In the genomic region with DNA sequence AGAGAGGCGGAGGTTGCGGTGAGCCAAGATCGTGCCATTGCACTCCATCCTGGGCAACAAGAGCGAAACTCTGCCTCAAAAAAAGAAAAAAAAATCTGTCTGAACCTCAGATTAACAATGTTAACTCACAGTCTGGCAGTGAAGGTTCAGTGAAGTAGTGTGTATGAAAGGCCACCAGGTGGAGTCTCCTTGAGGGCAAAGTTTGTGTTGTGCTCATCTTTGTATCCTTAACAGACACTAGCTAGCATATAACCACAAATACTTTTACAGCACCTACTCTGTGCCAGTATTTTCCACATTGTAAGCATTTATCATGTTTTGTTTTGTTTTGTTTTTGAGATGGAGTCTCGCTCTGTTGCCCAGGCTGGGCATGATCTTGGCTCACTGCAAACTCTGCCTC, we compare ENCODE assay signal across 8 cellular contexts. TPM values are rescaled to one million over a fixed set of nuclear protein-coding genes. Genes with fewer than 3 reads are reported as not detected.
DNase-seq lines count a peak whose midpoint lies in the region; ATAC-seq, FAIRE-seq and TF ChIP-seq lines count a peak whose summit lies in the region.

No MANE protein-coding gene starts in this region.

- peaks cover 8% of the 10 kb centered on the region for H3K27me3 Mint-ChIP-seq in activated naive CD8-positive, alpha-beta T cell treated with anti-CD3 and anti-CD28 coated beads, Interleukin-2, amount 10 ng/mL, durations not matched to agents 7 days and 5 days
- H3K27me3 Mint-ChIP-seq in activated naive CD8-positive, alpha-beta T cell treated with anti-CD3 and anti-CD28 coated beads for 36 hours = peaks cover 4% of the 10 kb centered on the region

- no peaks in the 10 kb centered on the region for H4K20me1 ChIP-seq in OCI-LY7 (ENCODE audit: insufficient read depth, low read length)

- H3K27ac ChIP-seq in OCI-LY7 (ENCODE audit: low read depth, low read length, poor library complexity, severe bottlenecking) (no peak overlapping the region), thyroid gland (no peak overlapping the region)

- CTCF ChIA-PET in OCI-LY7 (lab: Charles Lee; ENCODE audit: unreplicated experiment) = no interaction called here

- POLR2A ChIA-PET in activated naive CD8-positive, alpha-beta T cell treated with anti-CD3 and anti-CD28 coated beads, Interleukin-2, amount 10 ng/mL, durations not matched to agents 7 days and 5 days (lab: Charles Lee) = no interaction called here
- POLR2A ChIA-PET in OCI-LY7 (lab: Charles Lee) = no interaction called here

- no TSS peak for BruUV-seq in OCI-LY7 (replicated peaks; lab: Mats Ljungman, UMichigan)

- H3K4me3 ChIP-seq in OCI-LY7 (ENCODE audit: low read depth, low read length, poor library complexity, severe bottlenecking) (no peak overlapping the region), thyroid gland (replicated peaks in 1 of 3) (no peak overlapping the region)

- H3K9me2 ChIP-seq in OCI-LY7 (ENCODE audit: insufficient read depth, low read length) = no peaks in the 10 kb centered on the region

- H3K9me3 ChIP-seq in OCI-LY7 (ENCODE audit: low read length) = no peaks in the 10 kb centered on the region
- no peaks in the 10 kb centered on the region for H3K9me3 ChIP-seq in thyroid gland

- H3K27ac Mint-ChIP-seq in activated naive CD8-positive, alpha-beta T cell treated with anti-CD3 and anti-CD28 coated beads, Interleukin-2, amount 10 ng/mL, durations not matched to agents 7 days and 5 days = no peak overlapping the region
- no peak overlapping the region for H3K27ac Mint-ChIP-seq in activated naive CD8-positive, alpha-beta T cell treated with anti-CD3 and anti-CD28 coated beads for 36 hours

- no peaks in the 10 kb centered on the region for H3K27me3 ChIP-seq in thyroid gland

- 90 to 97% methylated on average over 5 of the region's 5 CpGs for WGBS in thyroid gland, 2 donors

- H3K36me3 ChIP-seq in OCI-LY7 (ENCODE audit: insufficient read depth, low read length) (no peaks in the 10 kb centered on the region), thyroid gland (no peaks in the 10 kb centered on the region)

- no peak for FAIRE-seq in frontal cortex (lab: Jason Lieb, UNC)

- peak; percentile 76 for ATAC-seq in activated naive CD8-positive, alpha-beta T cell treated with anti-CD3 and anti-CD28 coated beads, Interleukin-2, amount 10 ng/mL, durations not matched to agents 7 days and 5 days (ENCODE audit: low read depth)
- ATAC-seq in HG02678 (IDR thresholded peaks at IDR 0.05; ENCODE audit: unreplicated experiment) = peak; percentile 72

- intact Hi-C loops in OCI-LY7 (cut with micrococcal nuclease; ENCODE audit: unreplicated experiment) = no loop called here
- intact Hi-C loops in thyroid gland (cut with DNase I) = no loop called here

- H3K4me1 Mint-ChIP-seq in activated naive CD8-positive, alpha-beta T cell treated with anti-CD3 and anti-CD28 coated beads, Interleukin-2, amount 10 ng/mL, durations not matched to agents 7 days and 5 days = no peaks in the 10 kb centered on the region
- H3K4me1 Mint-ChIP-seq in activated naive CD8-positive, alpha-beta T cell treated with anti-CD3 and anti-CD28 coated beads for 36 hours = no peaks in the 10 kb centered on the region

- H3K4me2 ChIP-seq in OCI-LY7 (ENCODE audit: low read length) = no peak overlapping the region

- no peak overlapping the region for H2AFZ ChIP-seq in OCI-LY7 (ENCODE audit: low read length)

- TF ChIP-seq CTCF in OCI-LY7 (conservative IDR thresholded peaks at IDR 0.05; ENCODE audit: low read length) (peak; percentile 73), thyroid gland (IDR thresholded peaks at IDR 0.05) (peak in 3 of 6 experiments; percentile 19 to 32 (median 26))

- no peaks in the 10 kb centered on the region for H3K79me2 ChIP-seq in OCI-LY7 (ENCODE audit: insufficient read depth, low read depth, low read length)

- no peak for DNase-seq in activated naive CD8-positive, alpha-beta T cell treated with anti-CD3 and anti-CD28 coated beads, Interleukin-2, amount 10 ng/mL, durations not matched to agents 7 days and 5 days
- no peak for DNase-seq in activated naive CD8-positive, alpha-beta T cell treated with anti-CD3 and anti-CD28 coated beads for 36 hours
- DNase-seq in OCI-LY7 (ENCODE audit: low spot score) (peak; percentile 44), fibroblast of peridontal ligament (ENCODE audit: extremely low read depth) (peak; percentile 28), thyroid gland (no peak), NCI-H2081 (lab: John Stamatoyannopoulos, UW) (no peak), frontal cortex (ENCODE audit: low spot score in 2 of 2) (no peak)

- no peaks in the 10 kb centered on the region for H3K9me3 Mint-ChIP-seq in activated naive CD8-positive, alpha-beta T cell treated with anti-CD3 and anti-CD28 coated beads, Interleukin-2, amount 10 ng/mL, durations not matched to agents 7 days and 5 days
- H3K9me3 Mint-ChIP-seq in activated naive CD8-positive, alpha-beta T cell treated with anti-CD3 and anti-CD28 coated beads for 36 hours = no peaks in the 10 kb centered on the region

- H3K4me1 ChIP-seq in OCI-LY7 (ENCODE audit: insufficient read depth, low read length, poor library complexity, severe bottlenecking) = no peaks in the 10 kb centered on the region
- no peaks in the 10 kb centered on the region for H3K4me1 ChIP-seq in thyroid gland

- TF ChIP-seq POLR2A in thyroid gland (IDR thresholded peaks at IDR 0.05) = no peak

- no peaks in the 10 kb centered on the region for H3K36me3 Mint-ChIP-seq in activated naive CD8-positive, alpha-beta T cell treated with anti-CD3 and anti-CD28 coated beads, Interleukin-2, amount 10 ng/mL, durations not matched to agents 7 days and 5 days
- H3K36me3 Mint-ChIP-seq in activated naive CD8-positive, alpha-beta T cell treated with anti-CD3 and anti-CD28 coated beads for 36 hours = no peaks in the 10 kb centered on the region

- H3K4me3 Mint-ChIP-seq in activated naive CD8-positive, alpha-beta T cell treated with anti-CD3 and anti-CD28 coated beads, Interleukin-2, amount 10 ng/mL, durations not matched to agents 7 days and 5 days = no peak overlapping the region
- no peak overlapping the region for H3K4me3 Mint-ChIP-seq in activated naive CD8-positive, alpha-beta T cell treated with anti-CD3 and anti-CD28 coated beads for 36 hours

RNA-seq across cellular contexts. Expression of a gene that starts 46.0 kb away (rescaled TPM):
- 10 to 100 TPM; 10.8 to 11.0 TPM for total RNA-seq in activated naive CD8-positive, alpha-beta T cell treated with anti-CD3 and anti-CD28 coated beads, Interleukin-2, amount 10 ng/mL, durations not matched to agents 7 days and 5 days
- total RNA-seq in activated naive CD8-positive, alpha-beta T cell treated with anti-CD3 and anti-CD28 coated beads for 36 hours = 1 to 10 TPM; 7.3 to 9.5 TPM
- 9.3 and 11.7 TPM in 2 replicates for total RNA-seq in OCI-LY7 (2014; rRNA removed; shearing (Covaris generic))
- total RNA-seq in OCI-LY7 (2022) = 4.7 and 7.6 TPM in 2 replicates
- total RNA-seq in thyroid gland = 100 to 1,000 TPM in 1 of 4 donors, 10 to 100 TPM in 3; 34.0 to 117 (median 78.7) TPM
- total RNA-seq in frontal cortex = 4.1 TPM

Comparison
In these comparisons a context has a peak if more than half of its experiments do, and no peak if none do; other contexts are left out.
1. DNase-seq: peak in OCI-LY7 (single experiment) and fibroblast of peridontal ligament (single experiment); none in activated naive CD8-positive, alpha-beta T cell treated with anti-CD3 and anti-CD28 coated beads, Interleukin-2, amount 10 ng/mL, durations not matched to agents 7 days and 5 days (single experiment), activated naive CD8-positive, alpha-beta T cell treated with anti-CD3 and anti-CD28 coated beads for 36 hours (single experiment), thyroid gland (0 of 2), NCI-H2081 (0 of 2) and frontal cortex (0 of 2).